In the genomic region with DNA sequence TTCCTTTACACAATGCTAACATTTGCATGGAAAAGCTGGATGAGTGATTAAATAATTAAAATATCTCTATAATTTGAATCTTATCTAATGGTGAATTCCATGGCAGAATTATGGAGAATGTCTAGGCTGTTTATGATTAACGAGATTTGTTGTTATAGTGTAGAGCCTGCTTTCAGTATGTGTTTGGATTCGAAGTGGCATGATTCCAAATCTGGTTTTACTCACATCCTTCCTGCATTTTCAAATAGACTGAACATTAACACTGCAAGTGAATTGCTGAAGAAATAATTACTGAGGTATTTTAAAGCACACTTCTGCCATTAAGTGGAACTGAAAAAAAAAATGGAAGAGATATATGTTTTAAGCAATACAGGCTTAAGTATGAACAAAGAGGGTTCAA, we compare ENCODE assay signal across 20 cellular contexts. TPM values are rescaled to one million over a fixed set of nuclear protein-coding genes. Genes with fewer than 3 reads are reported as not detected.
A peak's percentile ranks its signal among the peaks of the same experiment; 100 is the strongest.
DNase-seq lines count a peak whose midpoint lies in the region; ATAC-seq, FAIRE-seq and TF ChIP-seq lines count a peak whose summit lies in the region.
"Had no signal": no experiment of that assay in that cellular context is flagged by ENCODE, and none has a peak within 500 bp of the region (broad histone marks: within the 10 kb centered on the region; RNA-seq: fewer than 3 reads in every experiment).

No MANE protein-coding gene starts in this region.

- H3K4me3 ChIP-seq in fibroblast of pulmonary artery (replicated peaks; ENCODE audit: low read depth, low read length): no peak overlapping the region
- H3K4me3 ChIP-seq: GM23248, lower lobe of right lung had no signal

- TF ChIP-seq CTCF in VCaP (conservative IDR thresholded peaks at IDR 0.05) (no peak), fibroblast of pulmonary artery (IDR thresholded peaks at IDR 0.05; ENCODE audit: low read length, missing control alignments) (no peak)

- peak; percentile 21 for DNase-seq in A172 (ENCODE audit: low spot score)
- DNase-seq in EH (ENCODE audit: low read depth): peak; percentile 62
- peak; percentile 73 for DNase-seq in fibroblast of pulmonary artery (ENCODE audit: low read depth)
- no peak for DNase-seq in RCC 7860 (ENCODE audit: low spot score)
- DNase-seq in T1000 (lab: John Stamatoyannopoulos, UW): no peak
- DNase-seq: activated CD4-positive, alpha-beta T cell treated with anti-CD3 and anti-CD28 coated beads for 1 hour; activated naive CD4-positive, alpha-beta T cell treated with anti-CD3 and anti-CD28 coated beads for 36 hours; activated T-cell treated with anti-CD3 and anti-CD28 coated beads, Interleukin-2, amount 50 U/mL, for 4 hours; CD4-positive, alpha-beta T cell; central memory CD4-positive, alpha-beta T cell; DMS79 treated with DMSO at 0.1 percent for 48 hours; GM23248; lower lobe of right lung; NCI-H2171 treated with DMSO at 0.1 percent for 48 hours; NCI-H526; substantia nigra had no signal

- H3K27ac ChIP-seq in VCaP: peak overlapping the region; percentile 37
- H3K27ac ChIP-seq: GM23248, lower lobe of right lung had no signal

- ATAC-seq in GM18511 (IDR thresholded peaks at IDR 0.05; ENCODE audit: unreplicated experiment): no peak
- ATAC-seq: activated T-cell treated with anti-CD3 and anti-CD28 coated beads, Interleukin-2, amount 50 U/mL, for 4 hours; lower lobe of right lung had no signal

- FAIRE-seq in RCC 7860 (lab: Jason Lieb, UNC): no peak
- FAIRE-seq: GM12891, keratinocyte had no signal

RNA-seq across cellular contexts. Expression of a gene that starts 5.1 kb away (rescaled TPM):
- total RNA-seq in A172 (2014; rRNA removed; shearing (Covaris generic)): 658 and 699 TPM in 2 replicates

Comparison
In these comparisons a context has a peak if more than half of its experiments do, and no peak if none do; other contexts are left out.
1. DNase-seq: peak in A172 (single experiment), EH (single experiment) and fibroblast of pulmonary artery (single experiment); none in RCC 7860 (single experiment) and T1000 (single experiment).